Comparison of ENCODE assay signal across 12 cellular contexts in genomic region chr5:163569284-163569683, GRCh38.
A peak's percentile ranks its signal among the peaks of the same experiment; 100 is the strongest.
DNase-seq lines count a peak whose midpoint lies in the region; ATAC-seq and TF ChIP-seq lines count a peak whose summit lies in the region.
"Had no signal": no experiment of that assay in that cellular context is flagged by ENCODE, and none has a peak within 500 bp of the region (broad histone marks: within the 10 kb centered on the region; RNA-seq: fewer than 3 reads in every experiment).

No MANE protein-coding gene starts in this region.

- in situ Hi-C loops in brain microvascular endothelial cell (cut with HindIII; ENCODE audit: low pct_ligation_motif_present, low sequenced_read_pairs): no loop called here

- DNase-seq in AG10803 (ENCODE audit: low read depth): peak; percentile 57
- DNase-seq in HFF-Myc (ENCODE audit: extremely low read depth, low read depth): no peak
- peak; percentile 32 for DNase-seq in SK-N-DZ (ENCODE audit: low spot score)
- peak; percentile 25 for DNase-seq in glomerular visceral epithelial cell (ENCODE audit: extremely low spot score)
- no peak for DNase-seq in globus pallidus (ENCODE audit: low spot score)
- no peak for DNase-seq in substantia nigra (lab: John Stamatoyannopoulos, UW)
- no peak for DNase-seq in brain microvascular endothelial cell
- DNase-seq: DMS153, NCI-H1092 had no signal

- H3K4me3 ChIP-seq in AG10803 (ENCODE audit: low read length) (no peak overlapping the region), HFF-Myc (replicated peaks; ENCODE audit: low read depth, low read length) (no peak overlapping the region), brain microvascular endothelial cell (ENCODE audit: low read depth, low read length) (no peak overlapping the region)
- H3K4me3 ChIP-seq: lung, suprapubic skin had no signal

- no peak overlapping the region for H3K27ac ChIP-seq in substantia nigra (ENCODE audit: low read depth, low read length, poor library complexity, severe bottlenecking)
- H3K27ac ChIP-seq in brain microvascular endothelial cell: no peak overlapping the region
- H3K27ac ChIP-seq: suprapubic skin had no signal

- ATAC-seq in GM18520 (IDR thresholded peaks at IDR 0.05; ENCODE audit: unreplicated experiment): no peak

- TF ChIP-seq CTCF in AG10803 (conservative IDR thresholded peaks at IDR 0.05; ENCODE audit: low read length) (peak; percentile 50), HFF-Myc (IDR thresholded peaks at IDR 0.05; ENCODE audit: low read depth, low read length, missing control alignments) (peak; percentile 32), brain microvascular endothelial cell (IDR thresholded peaks at IDR 0.05; ENCODE audit: low read depth, low read length, missing control alignments) (no peak)

- peaks cover 5% of the 10 kb centered on the region for H3K27me3 ChIP-seq in brain microvascular endothelial cell (replicated peaks)

- H3K36me3 ChIP-seq in brain microvascular endothelial cell (replicated peaks): no peaks in the 10 kb centered on the region
- H3K36me3 ChIP-seq: suprapubic skin had no signal

Comparison
In these comparisons a context has a peak if more than half of its experiments do, and no peak if none do; other contexts are left out.
1. DNase-seq: peak in AG10803 (single experiment), SK-N-DZ (single experiment) and glomerular visceral epithelial cell (single experiment); none in HFF-Myc (single experiment), globus pallidus (single experiment), substantia nigra (0 of 49) and brain microvascular endothelial cell (single experiment).